In genomic region chr4:185559251-185559912, GRCh38 we compare ENCODE assay signal across 2 cellular contexts. TPM values are rescaled to one million over a fixed set of nuclear protein-coding genes. Genes with fewer than 3 reads are reported as not detected.
"Had no signal": no experiment of that assay in that cellular context is flagged by ENCODE, and none has a peak within 500 bp of the region (broad histone marks: within the 10 kb centered on the region; RNA-seq: fewer than 3 reads in every experiment).

No MANE protein-coding gene starts in this region.

RNA-seq across cellular contexts. Expression of gene PDLIM3, which starts 24.1 kb away (rescaled TPM):
- total RNA-seq: activated CD8-positive, alpha-beta T cell treated with anti-CD3 and anti-CD28 coated beads for 36 hours; activated naive CD8-positive, alpha-beta T cell treated with anti-CD3 and anti-CD28 coated beads, Interleukin-2, amount 10 ng/mL, durations not matched to agents 7 days and 5 days had no signal
